Comparison of ENCODE assay signal across 8 cellular contexts in the genomic region with DNA sequence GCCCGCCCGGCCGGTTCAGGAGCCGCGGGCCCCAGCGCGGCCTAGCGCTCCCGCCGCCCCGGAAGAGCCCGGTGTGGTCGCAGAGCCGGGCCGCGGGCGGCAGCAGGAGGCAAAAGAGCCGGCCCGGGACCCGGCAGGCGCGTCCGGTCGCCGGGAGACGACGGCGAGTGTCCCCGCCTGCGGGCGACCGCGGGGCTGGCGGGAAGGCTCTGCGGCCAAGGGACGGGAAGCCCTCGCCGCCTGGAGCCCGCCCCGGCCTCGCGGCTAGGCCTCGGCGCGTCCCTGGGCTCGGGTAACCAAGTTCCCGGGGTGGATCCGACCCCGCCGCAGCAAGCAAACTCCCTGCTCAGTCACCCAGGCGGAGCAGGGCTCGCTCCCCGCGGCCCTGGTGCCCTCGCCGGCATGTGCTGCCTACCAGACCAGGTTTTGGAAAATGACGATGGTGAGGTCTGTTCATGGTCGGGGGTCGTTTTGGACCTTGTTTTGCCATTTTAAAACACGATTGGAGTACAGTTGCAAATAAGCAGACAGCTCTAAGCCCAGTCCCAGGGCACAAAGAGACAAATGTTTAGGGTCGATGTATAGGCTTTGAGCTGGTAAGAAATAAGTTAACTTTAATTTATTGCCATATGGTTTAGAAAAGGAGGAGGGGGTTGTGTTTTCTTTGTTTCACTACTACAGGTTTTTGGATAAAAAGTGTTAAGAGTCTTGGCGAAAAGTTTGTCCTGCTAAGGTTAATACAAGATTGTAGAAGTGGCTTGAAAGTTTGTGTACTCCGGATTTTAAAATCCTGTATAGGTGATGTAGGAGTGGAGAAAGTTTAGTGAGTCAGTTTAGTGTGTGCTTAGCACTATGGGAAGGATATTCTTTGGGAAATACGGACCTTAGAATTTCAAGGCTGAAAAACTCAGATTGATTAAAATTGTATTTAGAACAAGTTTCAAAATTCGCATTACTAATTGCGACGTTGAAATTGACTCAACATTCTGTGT. TPM values are rescaled to one million over a fixed set of nuclear protein-coding genes. Genes with fewer than 3 reads are reported as not detected.
DNase-seq lines count a peak whose midpoint lies in the region; ATAC-seq, FAIRE-seq and TF ChIP-seq lines count a peak whose summit lies in the region.

No MANE protein-coding gene starts in this region.

- H3K4me3 ChIP-seq in A549 = peak overlapping the region; percentile 89
- H3K4me3 ChIP-seq in Peyer's patch = peak overlapping the region; percentile 55 to 98 (median 90)
- peak overlapping the region; percentile 72 for H3K4me3 ChIP-seq in parathyroid adenoma (ENCODE audit: low read depth, low read length)
- H3K4me3 ChIP-seq in transverse colon = peak overlapping the region; percentile 72 to 96 (median 85)

- H3K27me3 ChIP-seq in Peyer's patch (no peaks in the 10 kb centered on the region), parathyroid adenoma (ENCODE audit: control insufficient read depth, insufficient read depth, low read length) (no peaks in the 10 kb centered on the region), transverse colon (no peaks in the 10 kb centered on the region)

- intact Hi-C loops in head of caudate nucleus (cut with DNase I) (no loop called here), transverse colon (cut with DNase I; ENCODE audit: low total_unique reads) (no loop called here)

- POLR2A ChIA-PET in A549 (lab: Yijun Ruan, JAX) = interaction anchor here (0.7 to 4.5 kb wide), 7 partner anchors 13 to 65 kb away, joined by 3 to 70 read pairs (median 7); no protein-coding TSS in a partner anchor

- peak in 1 of 2 experiments; percentile 46 for DNase-seq in A549 (ENCODE audit: low read depth in 1 of 2, low spot score in 1 of 2)
- DNase-seq in Peyer's patch = peak; percentile 51 to 75 (median 74)
- DNase-seq in activated gamma-delta T cell treated with anti-CD3 and anti-CD28 coated beads, Interleukin-2, amount 50 U/mL, for 16 hours (ENCODE audit: low read depth) = peak; percentile 50
- peak in 40 of 42 donors; percentile 32 to 75 (median 60) for DNase-seq in head of caudate nucleus
- peak; percentile 64 for DNase-seq in transverse colon

- no peak for TF ChIP-seq CTCF in A549 (IDR thresholded peaks at IDR 0.05)
- no peak for TF ChIP-seq CTCF in Peyer's patch (IDR thresholded peaks at IDR 0.05)
- TF ChIP-seq CTCF in parathyroid adenoma (IDR thresholded peaks at IDR 0.05) = no peak
- TF ChIP-seq CTCF in transverse colon (IDR thresholded peaks at IDR 0.05) = no peak

- 3% methylated on average over 41 of the region's 67 CpGs for WGBS in A549 (ENCODE audit: missing lambda C conversion rate)
- 1 to 4% methylated on average over 14 to 43 of the region's 67 CpGs for WGBS in transverse colon (ENCODE audit: low coverage in 1 of 2), 2 donors

- peak; percentile 25 to 42 for ATAC-seq in A549
- peak; percentile 18 for ATAC-seq in GM18861 (IDR thresholded peaks at IDR 0.05; ENCODE audit: unreplicated experiment)
- peak; percentile 21 for ATAC-seq in HG03095 (IDR thresholded peaks at IDR 0.05; ENCODE audit: unreplicated experiment)

- peaks cover 0 to 4% (median 0%) of the 10 kb centered on the region in 3 donors for H3K36me3 ChIP-seq in Peyer's patch
- H3K36me3 ChIP-seq in parathyroid adenoma (ENCODE audit: control insufficient read depth, insufficient read depth, low read length) = no peaks in the 10 kb centered on the region
- H3K36me3 ChIP-seq in transverse colon = no peaks in the 10 kb centered on the region

- CTCF ChIA-PET in A549 (lab: Yijun Ruan, JAX) = interaction anchor here (0.6 to 5.3 kb wide), 5 partner anchors 12 to 314 kb away, joined by 3 to 27 read pairs (median 9); no protein-coding TSS in a partner anchor

- peak overlapping the region; percentile 22 for H3K9ac ChIP-seq in parathyroid adenoma

- peak in 1 of 2 experiments; percentile 2; a peak in 1 of 5 replicates for TF ChIP-seq EP300 in A549 (IDR thresholded peaks at IDR 0.05)
- no peak for TF ChIP-seq EP300 in transverse colon (IDR thresholded peaks at IDR 0.05; ENCODE audit: low read depth)

- no peaks in the 10 kb centered on the region for H3K9me3 ChIP-seq in A549
- H3K9me3 ChIP-seq in Peyer's patch = no peaks in the 10 kb centered on the region
- H3K9me3 ChIP-seq in parathyroid adenoma (ENCODE audit: control insufficient read depth, low read length) = no peaks in the 10 kb centered on the region
- no peaks in the 10 kb centered on the region for H3K9me3 ChIP-seq in transverse colon

- TF ChIP-seq POLR2A in A549 (IDR thresholded peaks at IDR 0.05; ENCODE audit: low read length) (no peak), Peyer's patch (IDR thresholded peaks at IDR 0.05) (no peak), transverse colon (IDR thresholded peaks at IDR 0.05) (no peak)

- H3K4me2 ChIP-seq in A549 (peak overlapping the region; percentile 72), parathyroid adenoma (ENCODE audit: low read length) (peak overlapping the region; percentile 99)

- TF ChIP-seq RAD21 in A549 (conservative IDR thresholded peaks at IDR 0.05 in 1 of 2, IDR thresholded peaks at IDR 0.05 in 1 of 2) = no peak

- H3K27ac ChIP-seq in A549 = peak overlapping the region; percentile 97 to 98
- H3K27ac ChIP-seq in Peyer's patch = peak overlapping the region; percentile 97 to 100 (median 98)
- peak overlapping the region; percentile 64 for H3K27ac ChIP-seq in parathyroid adenoma
- peak overlapping the region; percentile 97 to 99 (median 98) for H3K27ac ChIP-seq in transverse colon

- peaks cover 55% of the 10 kb centered on the region for H3K79me2 ChIP-seq in parathyroid adenoma

- peak overlapping the region; percentile 10 for H2AFZ ChIP-seq in parathyroid adenoma

- in situ Hi-C loops in transverse colon (cut with MboI; ENCODE audit: low pct_ligation_motif_present in 1 of 4, low pct_unique_long_range_greater_than_20kb in 1 of 4, low sequenced_read_pairs in 3 of 4) = no loop called here

- H3K4me1 ChIP-seq in A549 = peaks cover 47% of the 10 kb centered on the region
- H3K4me1 ChIP-seq in Peyer's patch = peaks cover 0 to 57% (median 3%) of the 10 kb centered on the region in 4 donors
- peaks cover 21% of the 10 kb centered on the region for H3K4me1 ChIP-seq in parathyroid adenoma
- H3K4me1 ChIP-seq in transverse colon = peaks cover 34 to 61% (median 44%) of the 10 kb centered on the region in 4 donors

- no peak for FAIRE-seq in A549 (lab: Jason Lieb, UNC)

TF ChIP-seq in A549, 52 proteins besides CTCF, POLR2A, EP300 and RAD21 (continues in another document):
- TF ChIP-seq, protein P1, sequence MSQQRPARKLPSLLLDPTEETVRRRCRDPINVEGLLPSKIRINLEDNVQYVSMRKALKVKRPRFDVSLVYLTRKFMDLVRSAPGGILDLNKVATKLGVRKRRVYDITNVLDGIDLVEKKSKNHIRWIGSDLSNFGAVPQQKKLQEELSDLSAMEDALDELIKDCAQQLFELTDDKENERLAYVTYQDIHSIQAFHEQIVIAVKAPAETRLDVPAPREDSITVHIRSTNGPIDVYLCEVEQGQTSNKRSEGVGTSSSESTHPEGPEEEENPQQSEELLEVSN (IDR thresholded peaks at IDR 0.05; ENCODE audit: borderline replicate concordance, low read depth) = no peak
- TF ChIP-seq JUN (IDR thresholded peaks at IDR 0.05) (no peak), EHF (CRISPR knock-in tag; IDR thresholded peaks at IDR 0.05) (no peak), TFCP2L1 (CRISPR knock-in tag; IDR thresholded peaks at IDR 0.05) (no peak), MYC (IDR thresholded peaks at IDR 0.05; ENCODE audit: borderline replicate concordance, low read length) (0 out of 2 replicates have a peak, but pooled peaks have one; percentile 18), ZNF302 (CRISPR knock-in tag; IDR thresholded peaks at IDR 0.05) (no peak), SMC3 (IDR thresholded peaks at IDR 0.05) (no peak), ZC3H11A (IDR thresholded peaks at IDR 0.05) (no peak), FOSB (CRISPR knock-in tag; IDR thresholded peaks at IDR 0.05) (no peak)
- TF ChIP-seq, protein P2, sequence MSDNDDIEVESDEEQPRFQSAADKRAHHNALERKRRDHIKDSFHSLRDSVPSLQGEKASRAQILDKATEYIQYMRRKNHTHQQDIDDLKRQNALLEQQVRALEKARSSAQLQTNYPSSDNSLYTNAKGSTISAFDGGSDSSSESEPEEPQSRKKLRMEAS (IDR thresholded peaks at IDR 0.05) = peak; percentile 28; the same call in 1 of the 2 replicates
- TF ChIP-seq, protein P3, sequence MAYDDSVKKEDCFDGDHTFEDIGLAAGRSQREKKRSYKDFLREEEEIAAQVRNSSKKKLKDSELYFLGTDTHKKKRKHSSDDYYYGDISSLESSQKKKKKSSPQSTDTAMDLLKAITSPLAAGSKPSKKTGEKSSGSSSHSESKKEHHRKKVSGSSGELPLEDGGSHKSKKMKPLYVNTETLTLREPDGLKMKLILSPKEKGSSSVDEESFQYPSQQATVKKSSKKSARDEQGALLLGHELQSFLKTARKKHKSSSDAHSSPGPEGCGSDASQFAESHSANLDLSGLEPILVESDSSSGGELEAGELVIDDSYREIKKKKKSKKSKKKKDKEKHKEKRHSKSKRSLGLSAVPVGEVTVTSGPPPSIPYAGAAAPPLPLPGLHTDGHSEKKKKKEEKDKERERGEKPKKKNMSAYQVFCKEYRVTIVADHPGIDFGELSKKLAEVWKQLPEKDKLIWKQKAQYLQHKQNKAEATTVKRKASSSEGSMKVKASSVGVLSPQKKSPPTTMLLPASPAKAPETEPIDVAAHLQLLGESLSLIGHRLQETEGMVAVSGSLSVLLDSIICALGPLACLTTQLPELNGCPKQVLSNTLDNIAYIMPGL (CRISPR knock-in tag; IDR thresholded peaks at IDR 0.05; ENCODE audit: borderline replicate concordance) = no peak
- TF ChIP-seq, protein P4, sequence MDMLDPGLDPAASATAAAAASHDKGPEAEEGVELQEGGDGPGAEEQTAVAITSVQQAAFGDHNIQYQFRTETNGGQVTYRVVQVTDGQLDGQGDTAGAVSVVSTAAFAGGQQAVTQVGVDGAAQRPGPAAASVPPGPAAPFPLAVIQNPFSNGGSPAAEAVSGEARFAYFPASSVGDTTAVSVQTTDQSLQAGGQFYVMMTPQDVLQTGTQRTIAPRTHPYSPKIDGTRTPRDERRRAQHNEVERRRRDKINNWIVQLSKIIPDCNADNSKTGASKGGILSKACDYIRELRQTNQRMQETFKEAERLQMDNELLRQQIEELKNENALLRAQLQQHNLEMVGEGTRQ (IDR thresholded peaks at IDR 0.05) = no peak

RNA-seq across cellular contexts. Expression of a gene that starts 1.1 kb away (rescaled TPM):
- polyA plus RNA-seq in A549 (2011; rRNA removed) = 194 and 221 TPM in 2 replicates
- 52.1 and 59.5 TPM in 2 replicates for polyA plus RNA-seq in A549 (2012; cell fraction: cytosol; rRNA removed)
- 15.5 and 20.4 TPM in 2 replicates for polyA plus RNA-seq in A549 (2012; cell fraction: nucleus; rRNA removed)
- polyA plus RNA-seq in A549 (2017; fragmentation: RNase III; extraction: RNeasy Plus Mini Kit Qiagen cat#74134 plus additional on column Dnase treatment) = 76.5 to 83.9 TPM (median 77.8 TPM) in 3 replicates
- polyA minus RNA-seq in A549 (2011; rRNA and poly(A)+ RNA removed) = 103 and 125 TPM in 2 replicates
- 10 to 100 TPM; 28.1 to 66.5 (median 44.3) TPM for total RNA-seq in Peyer's patch
- total RNA-seq in transverse colon = 10 to 100 TPM; 41.5 to 97.3 (median 55.5) TPM
